ENCODE assay signal across 8 cellular contexts in genomic region chr10:102643346-102644065, GRCh38. TPM values are rescaled to one million over a fixed set of nuclear protein-coding genes. Genes with fewer than 3 reads are reported as not detected.
DNase-seq lines count a peak whose midpoint lies in the region; ATAC-seq and TF ChIP-seq lines count a peak whose summit lies in the region.

No MANE protein-coding gene starts in this region.

- no peak for TF ChIP-seq RAD21 in SK-N-SH (IDR thresholded peaks at IDR 0.05; ENCODE audit: low read length)

- H3K27ac ChIP-seq in SK-N-SH (ENCODE audit: low read depth in 2 of 2, low read length in 1 of 2) = peak overlapping the region; percentile 92 to 93

- peak overlapping the region; percentile 98 for H3K27ac Mint-ChIP-seq in progenitor cell of endocrine pancreas

- no peaks in the 10 kb centered on the region for H3K9me2 ChIP-seq in SK-N-SH

- peaks cover 26% of the 10 kb centered on the region for H3K4me1 Mint-ChIP-seq in progenitor cell of endocrine pancreas (ENCODE audit: low read depth)

- H3F3A ChIP-seq in SK-N-SH (replicated peaks; ENCODE audit: insufficient read depth) = peaks cover 31% of the 10 kb centered on the region

- H3K27me3 ChIP-seq in SK-N-SH (ENCODE audit: insufficient read depth) = no peaks in the 10 kb centered on the region

- H3K79me2 ChIP-seq in SK-N-SH (ENCODE audit: insufficient read depth) = peaks cover 56% of the 10 kb centered on the region

- peak overlapping the region; percentile 56 to 99 for H3K4me3 ChIP-seq in SK-N-SH (ENCODE audit: low read depth in 2 of 2, low read length in 1 of 2)

- H3K9me3 ChIP-seq in ES-I3 (ENCODE audit: control insufficient read depth, insufficient read depth, low read length) = no peaks in the 10 kb centered on the region
- no peaks in the 10 kb centered on the region for H3K9me3 ChIP-seq in SK-N-SH

- H3K4me3 Mint-ChIP-seq in progenitor cell of endocrine pancreas (ENCODE audit: low read depth) = peak overlapping the region; percentile 90

- H3K36me3 Mint-ChIP-seq in progenitor cell of endocrine pancreas (ENCODE audit: insufficient read depth) = no peaks in the 10 kb centered on the region

- H3K4me1 ChIP-seq in ES-I3 (ENCODE audit: insufficient read depth, low read length) (peaks cover 18% of the 10 kb centered on the region; the same call in 1 of the 2 replicates), SK-N-SH (ENCODE audit: control insufficient read depth in 1 of 2, insufficient read depth in 2 of 2, low read depth in 1 of 2, low read length in 1 of 2) (peaks cover 18 to 27% of the 10 kb centered on the region in 2 experiments)

- H3K36me3 ChIP-seq in ES-I3 (ENCODE audit: insufficient read depth, low read length) = no peaks in the 10 kb centered on the region
- peaks cover 0 to 4% of the 10 kb centered on the region in 2 experiments for H3K36me3 ChIP-seq in SK-N-SH (replicated peaks in 1 of 2; ENCODE audit: control insufficient read depth in 1 of 2, insufficient read depth in 2 of 2, low read length in 1 of 2)

- no peaks in the 10 kb centered on the region for H3K27me3 Mint-ChIP-seq in progenitor cell of endocrine pancreas

- no peak for TF ChIP-seq EP300 in SK-N-SH (IDR thresholded peaks at IDR 0.05; ENCODE audit: borderline replicate concordance in 1 of 2, low read depth in 1 of 2, low read length in 1 of 2)

- peaks cover 34% of the 10 kb centered on the region for H4K20me1 ChIP-seq in SK-N-SH (ENCODE audit: insufficient read depth)

- ATAC-seq in GM19467 (IDR thresholded peaks at IDR 0.05; ENCODE audit: unreplicated experiment) (no peak), GM18517 (IDR thresholded peaks at IDR 0.05; ENCODE audit: unreplicated experiment) (no peak)

- CTCF ChIA-PET in SK-N-SH (lab: Yijun Ruan, JAX) = interaction anchor here (1.1 to 4.7 kb wide), 11 partner anchors 13 to 139 kb away, joined by 3 to 56 read pairs (median 6); partner anchors contain the start of genes ARL3, SFXN2 and SUFU

- no peak for TF ChIP-seq CTCF in SK-N-SH (IDR thresholded peaks at IDR 0.05)
- no peak for TF ChIP-seq CTCF in progenitor cell of endocrine pancreas (IDR thresholded peaks at IDR 0.05; ENCODE audit: unreplicated experiment)

- under 1% methylated on average over 50 of the region's 76 CpGs for WGBS in SK-N-SH (ENCODE audit: low lambda C conversion rate)

- POLR2A ChIA-PET in SK-N-SH (lab: Yijun Ruan, JAX) = interaction anchor here (1.4 to 3.5 kb wide), 5 partner anchors 12 to 71 kb away, joined by 3 to 34 read pairs (median 13); partner anchors contain the start of genes ARL3 and SFXN2

- H3K9me3 Mint-ChIP-seq in progenitor cell of endocrine pancreas (ENCODE audit: low read depth) = no peaks in the 10 kb centered on the region

- peak; percentile 31 for DNase-seq in KG1 (lab: John Stamatoyannopoulos, UW)
- peak; percentile 76 for DNase-seq in SK-N-SH
- DNase-seq in astrocyte of the hippocampus (ENCODE audit: low read depth, low spot score) = peak; percentile 91
- peak; percentile 66 for DNase-seq in hepatic stellate cell (ENCODE audit: low spot score)
- peak; percentile 33 for DNase-seq in progenitor cell of endocrine pancreas (ENCODE audit: low spot score, unreplicated experiment)

- peak overlapping the region; percentile 98 for H3K4me2 ChIP-seq in SK-N-SH

- no peak overlapping the region; the same call in 1 of the 2 replicates for H2AFZ ChIP-seq in SK-N-SH (ENCODE audit: low read depth)

- peak overlapping the region; percentile 84 for H3K9ac ChIP-seq in ES-I3 (ENCODE audit: low read depth, low read length)
- H3K9ac ChIP-seq in SK-N-SH = peak overlapping the region; percentile 99

TF ChIP-seq in SK-N-SH, 30 proteins besides CTCF, POLR2A, EP300 and RAD21:
- no peak for TF ChIP-seq RCOR1 (IDR thresholded peaks at IDR 0.05; ENCODE audit: low read length)
- TF ChIP-seq SIN3A (IDR thresholded peaks at IDR 0.05; ENCODE audit: borderline replicate concordance, low read depth, low read length) = 0 out of 2 replicates have a peak, but pooled peaks have one; percentile 39
- peak; percentile 52 for TF ChIP-seq TAF1 (IDR thresholded peaks at IDR 0.05; ENCODE audit: borderline replicate concordance, low read depth, low read length)
- peak; percentile 11; the same call in 1 of the 2 replicates for TF ChIP-seq MEF2A (IDR thresholded peaks at IDR 0.05; ENCODE audit: borderline replicate concordance, low read depth)
- TF ChIP-seq POLR2AphosphoS5 (IDR thresholded peaks at IDR 0.05; ENCODE audit: low read depth, low read length) = peak; percentile 32; the same call in 1 of the 2 replicates

RNA-seq across cellular contexts. Expression of gene TRIM8, which starts 0.8 kb away (rescaled TPM):
- 67.0 and 108 TPM in 2 replicates for polyA plus RNA-seq in SK-N-SH (2012; rRNA removed)
- 70.8 and 98.8 TPM in 2 replicates for polyA plus RNA-seq in SK-N-SH (2012; cell fraction: cytosol; rRNA removed)
- polyA plus RNA-seq in SK-N-SH (2012; cell fraction: nucleus; rRNA removed) = 83.2 and 87.9 TPM in 2 replicates
- total RNA-seq in progenitor cell of endocrine pancreas = 66.1 and 69.1 TPM in 2 replicates

Comparison
In these comparisons a context has a peak if more than half of its experiments do, and no peak if none do; other contexts are left out.
1. DNase-seq: peak in every context shown above with its lines; median percentile 91 in astrocyte of the hippocampus; 76 in SK-N-SH; 66 in hepatic stellate cell; 33 in progenitor cell of endocrine pancreas; 31 in KG1.